In the genomic region with DNA sequence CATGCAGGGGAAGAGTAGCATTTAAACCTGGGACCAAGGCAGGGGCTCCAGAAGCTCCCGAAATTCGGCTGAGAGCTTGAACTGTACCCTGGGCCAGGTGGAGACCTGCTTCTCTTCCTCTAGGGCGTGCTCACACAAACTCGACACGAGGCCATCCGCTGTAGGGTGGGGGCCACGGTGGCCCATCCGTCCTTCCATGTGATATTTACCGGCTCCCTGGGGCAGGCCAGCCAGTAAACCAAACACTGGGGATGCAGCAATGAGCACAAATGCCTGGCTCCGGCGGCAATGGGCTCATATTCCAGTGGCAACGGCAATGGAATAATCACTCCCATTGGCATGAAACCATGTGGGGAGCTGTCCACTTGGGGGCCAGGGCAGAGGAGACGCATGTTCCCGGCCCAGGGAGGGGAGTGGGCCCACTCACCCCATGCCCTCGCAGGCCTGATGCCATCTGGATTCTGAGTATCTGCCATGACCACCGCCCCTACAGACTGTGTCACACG, we compare ENCODE assay signal across 10 cellular contexts. TPM values are rescaled to one million over a fixed set of nuclear protein-coding genes. Genes with fewer than 3 reads are reported as not detected.
DNase-seq lines count a peak whose midpoint lies in the region; ATAC-seq, FAIRE-seq and TF ChIP-seq lines count a peak whose summit lies in the region.
"Had no signal": no experiment of that assay in that cellular context is flagged by ENCODE, and none has a peak within 500 bp of the region (broad histone marks: within the 10 kb centered on the region; RNA-seq: fewer than 3 reads in every experiment).

No MANE protein-coding gene starts in this region.

- H4K20me1 ChIP-seq in keratinocyte (ENCODE audit: control insufficient read depth, extremely low read depth, insufficient read depth, low read length), result peaks cover 13% of the 10 kb centered on the region

- ATAC-seq in gastrocnemius medialis (peak in 1 of 2 donors; percentile 21), HG02759 (IDR thresholded peaks at IDR 0.05; ENCODE audit: unreplicated experiment) (no peak)

- peaks cover 0 to 2% (median 0%) of the 10 kb centered on the region in 7 donors for H3K9me3 Mint-ChIP-seq in CD14-positive monocyte

- H3K9me3 ChIP-seq in keratinocyte (ENCODE audit: control insufficient read depth, low read depth, low read length) (no peaks in the 10 kb centered on the region), gastrocnemius medialis (no peaks in the 10 kb centered on the region)

- peaks cover 44% of the 10 kb centered on the region for H3K4me1 Mint-ChIP-seq in CD14-positive monocyte

- TF ChIP-seq CTCF in CD14-positive monocyte (IDR thresholded peaks at IDR 0.05), result no peak
- peak; percentile 5 for TF ChIP-seq CTCF in astrocyte of the cerebellum (IDR thresholded peaks at IDR 0.05; ENCODE audit: low read depth, low read length, missing control alignments)
- no peak for TF ChIP-seq CTCF in keratinocyte (optimal IDR thresholded peaks at IDR 0.05 in 1 of 3, IDR thresholded peaks at IDR 0.05 in 1 of 3, conservative IDR thresholded peaks at IDR 0.05 in 1 of 3; ENCODE audit: extremely low read depth in 1 of 3, insufficient read depth in 2 of 3, low read length in 3 of 3)
- TF ChIP-seq CTCF in gastrocnemius medialis (IDR thresholded peaks at IDR 0.05 in 4 of 5, conservative IDR thresholded peaks at IDR 0.05 in 1 of 5), result no peak
- no peak for TF ChIP-seq CTCF in GM13977 (IDR thresholded peaks at IDR 0.05; ENCODE audit: extremely low read depth, insufficient read depth, missing control alignments)

- H3K9me1 ChIP-seq in keratinocyte (ENCODE audit: control insufficient read depth, extremely low read depth, insufficient read depth, low read length), result no peaks in the 10 kb centered on the region

- no peak overlapping the region for H3K4me3 ChIP-seq in astrocyte of the cerebellum (ENCODE audit: low read depth, low read length)
- H3K4me3 ChIP-seq in keratinocyte (ENCODE audit: control insufficient read depth in 2 of 3, extremely low read depth in 1 of 3, insufficient read depth in 2 of 3, low read depth in 1 of 3, low read length in 3 of 3), result no peak overlapping the region
- no peak overlapping the region for H3K4me3 ChIP-seq in gastrocnemius medialis

- H3K27me3 ChIP-seq in keratinocyte (ENCODE audit: control insufficient read depth, extremely low read depth, insufficient read depth, low read length), result no peaks in the 10 kb centered on the region
- H3K27me3 ChIP-seq in gastrocnemius medialis, result no peaks in the 10 kb centered on the region

- peak overlapping the region; percentile 48 for H3K9ac ChIP-seq in keratinocyte (ENCODE audit: control insufficient read depth, extremely low read depth, insufficient read depth, low read length)

- H3K27ac Mint-ChIP-seq in CD14-positive monocyte, result peak overlapping the region; percentile 72 to 91 (median 82)

- peaks cover 95% of the 10 kb centered on the region for H3K79me2 ChIP-seq in keratinocyte (ENCODE audit: control insufficient read depth, insufficient read depth, low read length)

- H3K4me3 Mint-ChIP-seq in CD14-positive monocyte, result no peak overlapping the region

- H3K27ac ChIP-seq in keratinocyte (ENCODE audit: control insufficient read depth, insufficient read depth, low read length), result no peak overlapping the region
- peak overlapping the region; percentile 83 to 90 (median 86) for H3K27ac ChIP-seq in gastrocnemius medialis

- FAIRE-seq in keratinocyte (lab: Jason Lieb, UNC), result no peak

- no peak overlapping the region for H3K4me2 ChIP-seq in keratinocyte (ENCODE audit: control insufficient read depth, extremely low read depth, insufficient read depth, low read depth, low read length)

- peaks cover 34% of the 10 kb centered on the region for H3K4me1 ChIP-seq in keratinocyte (ENCODE audit: control insufficient read depth, extremely low read depth, insufficient read depth, low read length)
- H3K4me1 ChIP-seq in gastrocnemius medialis, result peaks cover 56 to 73% of the 10 kb centered on the region in 2 donors

- no peak for TF ChIP-seq POLR2A in gastrocnemius medialis (IDR thresholded peaks at IDR 0.05)

- H3K27me3 Mint-ChIP-seq in CD14-positive monocyte (ENCODE audit: low read depth in 3 of 3), result peaks cover 0 to 2% (median 0%) of the 10 kb centered on the region in 3 donors

- H2AFZ ChIP-seq in keratinocyte (ENCODE audit: control insufficient read depth, low read length), result no peak overlapping the region

- DNase-seq in CD14-positive monocyte (ENCODE audit: low spot score), result no peak
- DNase-seq in astrocyte of the cerebellum (ENCODE audit: low read depth), result no peak
- DNase-seq in keratinocyte (ENCODE audit: low read depth, low spot score), result no peak
- peak in 1 of 2 donors; percentile 48 for DNase-seq in gastrocnemius medialis
- no peak for DNase-seq in activated effector memory CD4-positive, alpha-beta T cell treated with Interleukin-2 at 50 U/mL for 16 hours
- no peak for DNase-seq in DMS53 treated with DMSO at 0.1 percent for 48 hours (lab: John Stamatoyannopoulos, UW; ENCODE audit: unreplicated experiment)
- no peak for DNase-seq in GM13977 (ENCODE audit: low spot score)
- DNase-seq: activated effector memory CD4-positive, alpha-beta T cell treated with anti-CD3 and anti-CD28 coated beads, Interleukin-2, amount 50 U/mL, for 16 hours; stimulated activated CD4-positive, alpha-beta T cell treated with anti-CD3 and anti-CD28 coated beads, Interleukin-4, amount 100 ng/mL, for 24 hours had no signal

- in situ Hi-C loops in astrocyte of the cerebellum (cut with HindIII; ENCODE audit: low sequenced_read_pairs) (no loop called here), gastrocnemius medialis (cut with MboI; ENCODE audit: low sequenced_read_pairs in 4 of 4) (no loop called here), GM13977 (cut with MboI; ENCODE audit: low pct_unique_long_range_greater_than_20kb, low sequenced_read_pairs, unreplicated experiment) (no loop called here)

- intact Hi-C loops in CD14-positive monocyte (cut with micrococcal nuclease), result no loop called here
- intact Hi-C loops in gastrocnemius medialis (cut with DNase I; ENCODE audit: low total_unique reads), result loop anchor here (2.0 kb wide), 1 partner anchor 15 kb away; no protein-coding TSS in a partner anchor

- dilution Hi-C loops in keratinocyte (cut with MboI; ENCODE audit: extremely low pct_ligation_motif_present, low sequenced_read_pairs), result no loop called here

- H3K36me3 ChIP-seq in keratinocyte (ENCODE audit: control insufficient read depth in 2 of 2, extremely low read depth in 1 of 2, insufficient read depth in 2 of 2, low read length in 2 of 2) (peaks cover 8 to 10% of the 10 kb centered on the region in 2 experiments), gastrocnemius medialis (no peaks in the 10 kb centered on the region)

- H3K36me3 Mint-ChIP-seq in CD14-positive monocyte, result peaks cover 25 to 69% of the 10 kb centered on the region in 2 donors

RNA-seq across cellular contexts. Expression of gene SH3GL1, which starts 10.8 kb away (rescaled TPM):
- polyA plus RNA-seq in CD14-positive monocyte, result 10 to 100 TPM; 14.0 to 15.0 TPM
- polyA plus RNA-seq in keratinocyte, result 47.4 to 61.0 TPM (median 52.7 TPM) in 3 replicates
- polyA plus RNA-seq in keratinocyte (2011; ENCODE audit: low read depth), result 51.2 TPM
- 43.2 and 91.3 TPM in 2 replicates for polyA plus RNA-seq in keratinocyte (2011; cell fraction: cytosol; rRNA removed)
- 46.9 and 63.8 TPM in 2 replicates for polyA plus RNA-seq in keratinocyte (2011; cell fraction: nucleus; rRNA removed)
- 82.6 and 89.6 TPM in 2 replicates for polyA plus RNA-seq in keratinocyte (2012; ENCODE audit: low replicate concordance)
- polyA minus RNA-seq in keratinocyte, result 27.5 to 75.2 TPM (median 36.8 TPM) in 3 replicates
- polyA minus RNA-seq in keratinocyte (2011; cell fraction: cytosol; rRNA and poly(A)+ RNA removed), result 106 TPM
- 26.8 and 27.0 TPM in 2 replicates for polyA minus RNA-seq in keratinocyte (2011; cell fraction: nucleus; rRNA and poly(A)+ RNA removed)
- 10 to 100 TPM; 11.6 to 19.4 (median 15.8) TPM for total RNA-seq in gastrocnemius medialis

RNA-seq across cellular contexts. Expression of gene CHAF1A, which starts 12.9 kb away (rescaled TPM):
- polyA plus RNA-seq in CD14-positive monocyte, result 1 to 10 TPM; 4.4 to 5.4 TPM
- 5.2 to 12.5 TPM (median 10.6 TPM) in 3 replicates for polyA plus RNA-seq in keratinocyte
- polyA plus RNA-seq in keratinocyte (2011; ENCODE audit: low read depth), result 4.8 TPM
- 7.5 and 8.0 TPM in 2 replicates for polyA plus RNA-seq in keratinocyte (2011; cell fraction: cytosol; rRNA removed)
- polyA plus RNA-seq in keratinocyte (2011; cell fraction: nucleus; rRNA removed), result 11.8 and 12.3 TPM in 2 replicates
- 3.7 and 16.7 TPM in 2 replicates for polyA plus RNA-seq in keratinocyte (2012; ENCODE audit: low replicate concordance)
- polyA minus RNA-seq in keratinocyte, result 5.1 to 11.2 TPM (median 8.9 TPM) in 3 replicates
- polyA minus RNA-seq in keratinocyte (2011; cell fraction: cytosol; rRNA and poly(A)+ RNA removed), result 13.8 TPM
- polyA minus RNA-seq in keratinocyte (2011; cell fraction: nucleus; rRNA and poly(A)+ RNA removed), result 7.7 and 10.0 TPM in 2 replicates
- 10 to 100 TPM in 2 of 4 donors, 1 to 10 TPM in 2; 7.3 to 15.8 (median 9.7) TPM for total RNA-seq in gastrocnemius medialis

RNA-seq across cellular contexts. Expression of gene MPND, which starts 46.2 kb away (rescaled TPM):
- polyA plus RNA-seq in CD14-positive monocyte (1 to 10 TPM; 6.5 to 7.0 TPM), keratinocyte (4.2 to 4.7 TPM (median 4.6 TPM) in 3 replicates)
- 2.8 TPM for polyA plus RNA-seq in keratinocyte (2011; ENCODE audit: low read depth)
- 2.7 and 5.3 TPM in 2 replicates for polyA plus RNA-seq in keratinocyte (2011; cell fraction: cytosol; rRNA removed)
- polyA plus RNA-seq in keratinocyte (2011; cell fraction: nucleus; rRNA removed), result 2.4 TPM in 2 replicates
- polyA plus RNA-seq in keratinocyte (2012; ENCODE audit: low replicate concordance), result 5.7 and 11.4 TPM in 2 replicates
- 2.0 to 7.9 TPM (median 2.3 TPM) in 3 replicates for polyA minus RNA-seq in keratinocyte
- 8.1 TPM for polyA minus RNA-seq in keratinocyte (2011; cell fraction: cytosol; rRNA and poly(A)+ RNA removed)
- polyA minus RNA-seq in keratinocyte (2011; cell fraction: nucleus; rRNA and poly(A)+ RNA removed), result 0.85 and 2.7 TPM in 2 replicates
- 1 to 10 TPM; 2.7 to 3.1 (median 3.0) TPM for total RNA-seq in gastrocnemius medialis

RNA-seq across cellular contexts. Expression of gene STAP2, which starts 50.9 kb away (rescaled TPM):
- polyA plus RNA-seq in CD14-positive monocyte (under 1 TPM in 1 of 2 donors, not detected in 1; 0.17 TPM), keratinocyte (53.8 to 80.5 TPM (median 60.0 TPM) in 3 replicates)
- polyA plus RNA-seq in keratinocyte (2011; ENCODE audit: low read depth), result 70.3 TPM
- 37.9 and 84.3 TPM in 2 replicates for polyA plus RNA-seq in keratinocyte (2011; cell fraction: cytosol; rRNA removed)
- 70.9 and 84.1 TPM in 2 replicates for polyA plus RNA-seq in keratinocyte (2011; cell fraction: nucleus; rRNA removed)
- polyA plus RNA-seq in keratinocyte (2012; ENCODE audit: low replicate concordance), result 54.3 and 57.7 TPM in 2 replicates
- 38.9 to 51.1 TPM (median 39.6 TPM) in 3 replicates for polyA minus RNA-seq in keratinocyte
- 77.9 TPM for polyA minus RNA-seq in keratinocyte (2011; cell fraction: cytosol; rRNA and poly(A)+ RNA removed)
- polyA minus RNA-seq in keratinocyte (2011; cell fraction: nucleus; rRNA and poly(A)+ RNA removed), result 23.1 and 24.4 TPM in 2 replicates
- total RNA-seq in gastrocnemius medialis, result 1 to 10 TPM in 2 of 4 donors, under 1 TPM in 1, not detected in 1; 0.94 to 2.1 (median 1.3) TPM
